1 cellular context compared by ENCODE assay signal in genomic region chr6:34068462-34069044, GRCh38.
TF ChIP-seq lines count a peak whose summit lies in the region.

No MANE protein-coding gene starts in this region.

TF ChIP-seq in WTC11, 78 proteins besides CTCF, POLR2A, EP300 and RAD21 (continued from another document):
- TF ChIP-seq HMGXB4 (CRISPR knock-in tag; IDR thresholded peaks at IDR 0.05) (no peak), ATF1 (CRISPR knock-in tag; IDR thresholded peaks at IDR 0.05) (no peak)
